ENCODE assay signal across 8 cellular contexts in the genomic region with DNA sequence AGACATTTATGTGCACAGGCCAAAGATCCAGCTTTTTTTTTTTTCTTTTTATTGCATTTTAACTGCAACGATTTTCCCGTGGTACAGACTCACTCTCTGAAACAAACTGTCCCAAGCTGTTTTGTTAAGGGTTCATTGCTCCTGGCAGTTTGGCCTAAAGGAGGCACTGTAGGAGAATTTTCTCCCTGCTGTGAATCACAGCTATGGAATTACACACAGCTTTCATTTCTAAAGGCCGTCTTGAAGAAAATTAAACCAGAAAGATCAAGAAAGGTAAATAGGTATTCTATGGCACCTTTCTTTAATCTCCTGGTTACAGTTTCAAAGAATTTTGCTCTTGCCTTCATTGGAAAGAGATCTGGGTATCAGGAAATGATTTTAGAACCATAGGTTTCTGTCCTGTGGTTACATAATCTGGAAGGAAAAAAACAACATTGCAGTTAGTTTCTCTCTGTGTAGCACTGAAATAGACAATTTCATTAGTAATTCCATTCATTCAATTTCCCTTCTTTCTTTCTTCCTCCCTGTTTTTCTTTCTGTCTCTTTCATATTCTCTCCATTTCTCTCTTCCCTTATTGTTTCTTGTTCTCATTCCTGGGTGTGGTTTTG. TPM values are rescaled to one million over a fixed set of nuclear protein-coding genes. Genes with fewer than 3 reads are reported as not detected.
DNase-seq lines count a peak whose midpoint lies in the region; ATAC-seq and TF ChIP-seq lines count a peak whose summit lies in the region.

No MANE protein-coding gene starts in this region.

- peak overlapping the region; percentile 40 to 88 for H3K27ac ChIP-seq in lung (ENCODE audit: low read depth in 1 of 2, low read length in 1 of 2)

- ATAC-seq in lung (ENCODE audit: insufficient read depth, low FRiP score) (peak; percentile 60), HG03108 (IDR thresholded peaks at IDR 0.05; ENCODE audit: unreplicated experiment) (no peak)

- H3K27me3 Mint-ChIP-seq in type B pancreatic cell = no peaks in the 10 kb centered on the region

- no peak overlapping the region for H3K4me3 Mint-ChIP-seq in type B pancreatic cell

- H3K27ac Mint-ChIP-seq in type B pancreatic cell = peak overlapping the region; percentile 6

- no peaks in the 10 kb centered on the region for H3K36me3 Mint-ChIP-seq in type B pancreatic cell

- H3K36me3 ChIP-seq in lung (ENCODE audit: control insufficient read depth in 2 of 2, insufficient read depth in 2 of 2, low read length in 2 of 2) = no peaks in the 10 kb centered on the region

- 16 to 29% methylated on average over 3 of the region's 3 CpGs for WGBS in lung, 2 donors

- H3K9me3 ChIP-seq in lung (ENCODE audit: control insufficient read depth in 2 of 2, insufficient read depth in 1 of 2, low read length in 1 of 2) = no peaks in the 10 kb centered on the region

- peaks cover 1 to 26% of the 10 kb centered on the region in 2 donors for H3K4me1 ChIP-seq in lung (ENCODE audit: control insufficient read depth in 2 of 2, insufficient read depth in 2 of 2, low read length in 2 of 2)

- peaks cover 20% of the 10 kb centered on the region for H3K4me1 Mint-ChIP-seq in type B pancreatic cell (ENCODE audit: unreplicated experiment)

- no peaks in the 10 kb centered on the region for H3K9me3 Mint-ChIP-seq in type B pancreatic cell

- no peaks in the 10 kb centered on the region for H3K27me3 ChIP-seq in lung (ENCODE audit: control insufficient read depth, insufficient read depth)

- peak; percentile 56 for TF ChIP-seq CTCF in lung (IDR thresholded peaks at IDR 0.05; ENCODE audit: control extremely low read depth, extremely low read depth)
- TF ChIP-seq CTCF in type B pancreatic cell (conservative IDR thresholded peaks at IDR 0.05) = peak; percentile 66

- DNase-seq in GM04504 (ENCODE audit: low read depth) = peak; percentile 48
- peak; percentile 44 for DNase-seq in NCI-H2227 (lab: John Stamatoyannopoulos, UW; ENCODE audit: unreplicated experiment)
- peak; percentile 30 to 75 for DNase-seq in dermis microvascular lymphatic vessel endothelial cell (ENCODE audit: low read depth in 2 of 2)
- no peak for DNase-seq in lung (ENCODE audit: low spot score)
- DNase-seq in type B pancreatic cell (ENCODE audit: extremely low spot score, unreplicated experiment) = no peak
- no peak for DNase-seq in NCI-H2081 treated with DMSO at 0.1 percent for 48 hours (lab: John Stamatoyannopoulos, UW)
- DNase-seq in activated T-cell treated with anti-CD3 and anti-CD28 coated beads for 4 hours = no peak

- no peak overlapping the region for H3K4me3 ChIP-seq in lung

RNA-seq across cellular contexts. Expression of a gene that starts 51.2 kb away (rescaled TPM):
- 53.1 and 219 TPM in 2 replicates for total RNA-seq in dermis microvascular lymphatic vessel endothelial cell
- total RNA-seq in lung = 10 to 100 TPM; 42.3 to 86.9 TPM
- 10 to 100 TPM; 20.1 to 27.9 TPM for polyA plus RNA-seq in lung
- 11.7 and 18.3 TPM in 2 replicates for total RNA-seq in type B pancreatic cell (ENCODE audit: low replicate concordance)

RNA-seq across cellular contexts. Expression of a gene that starts 59.4 kb away (rescaled TPM):
- total RNA-seq in dermis microvascular lymphatic vessel endothelial cell = not detected in 2 replicates
- total RNA-seq in lung = 1 to 10 TPM in 1 of 2 donors, under 1 TPM in 1; 0.74 to 3.3 TPM
- polyA plus RNA-seq in lung = under 1 TPM; 0.05 to 0.47 TPM
- 0.07 and 0.31 TPM in 2 replicates for total RNA-seq in type B pancreatic cell (ENCODE audit: low replicate concordance)

Comparison
In these comparisons a context has a peak if more than half of its experiments do, and no peak if none do; other contexts are left out.
1. DNase-seq: peak in GM04504 (single experiment), NCI-H2227 (single experiment) and dermis microvascular lymphatic vessel endothelial cell (2 of 2); none in lung (single experiment), type B pancreatic cell (single experiment), NCI-H2081 treated with DMSO at 0.1 percent for 48 hours (single experiment) and activated T-cell treated with anti-CD3 and anti-CD28 coated beads for 4 hours (single experiment).